ENCODE assay signal across 15 cellular contexts in the genomic region with DNA sequence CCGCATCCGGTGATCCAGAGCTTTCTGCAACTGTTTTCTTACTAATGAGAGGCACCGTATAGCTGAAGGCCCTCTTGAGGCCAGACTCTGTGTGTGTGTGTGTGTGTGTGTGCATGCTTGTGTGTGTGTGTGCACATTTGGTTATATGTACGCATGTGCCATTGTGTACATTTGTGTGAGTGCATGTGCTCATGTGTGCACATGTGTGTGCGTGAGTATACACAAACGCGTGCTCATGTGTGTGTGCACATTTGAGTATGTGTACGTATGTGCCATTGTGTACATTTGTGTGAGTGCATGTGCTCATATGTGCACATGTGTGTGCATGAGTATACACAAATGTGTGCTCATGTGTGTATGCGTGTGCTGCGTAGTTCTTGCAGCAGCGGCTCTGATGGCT. TPM values are rescaled to one million over a fixed set of nuclear protein-coding genes. Genes with fewer than 3 reads are reported as not detected.
DNase-seq lines count a peak whose midpoint lies in the region; ATAC-seq, FAIRE-seq and TF ChIP-seq lines count a peak whose summit lies in the region.
"Had no signal": no experiment of that assay in that cellular context is flagged by ENCODE, and none has a peak within 500 bp of the region (broad histone marks: within the 10 kb centered on the region; RNA-seq: fewer than 3 reads in every experiment).

No MANE protein-coding gene starts in this region.

- no peaks in the 10 kb centered on the region for H3K9me3 ChIP-seq in HEK293 (ENCODE audit: control insufficient read depth, insufficient read depth, low read depth, low read length)
- H3K9me3 ChIP-seq in GM12878 (replicated peaks; ENCODE audit: control insufficient read depth, insufficient read depth, low read length) = no peaks in the 10 kb centered on the region; the same call in 2 of the 3 replicates
- H3K9me3 ChIP-seq in osteoblast (ENCODE audit: low read depth, low read length) = no peaks in the 10 kb centered on the region
- no peaks in the 10 kb centered on the region for H3K9me3 ChIP-seq in left ventricle myocardium inferior (replicated peaks)
- H3K9me3 ChIP-seq: A549, BE2C had no signal

- ATAC-seq in GM12878 (no peak), GM19452 (IDR thresholded peaks at IDR 0.05; ENCODE audit: unreplicated experiment) (no peak)
- ATAC-seq: A549, HCT116 had no signal

- H3K27ac ChIP-seq in HEK293 (ENCODE audit: extremely low read depth, low read depth, low read length) (no peak overlapping the region), GM12878 (ENCODE audit: control insufficient read depth, insufficient read depth) (no peak overlapping the region), osteoblast (ENCODE audit: low read depth, low read length) (no peak overlapping the region), left ventricle myocardium inferior (replicated peaks) (no peak overlapping the region)
- H3K27ac ChIP-seq: A549 had no signal

- no peaks in the 10 kb centered on the region for H3K79me2 ChIP-seq in GM12878 (ENCODE audit: control insufficient read depth, insufficient read depth, low read length)
- H3K79me2 ChIP-seq in osteoblast (ENCODE audit: insufficient read depth, low read length) = no peaks in the 10 kb centered on the region

- POLR2A ChIA-PET in HEK293 (lab: Yijun Ruan, JAX) (no interaction called here), GM12878 (lab: Charles Lee) (no interaction called here)

- TF ChIP-seq CTCF in HEK293 (tag by site-specific recombination; IDR thresholded peaks at IDR 0.05) (no peak), GM12878 (IDR thresholded peaks at IDR 0.05 in 2 of 3, conservative IDR thresholded peaks at IDR 0.05 in 1 of 3; ENCODE audit: control insufficient read depth in 2 of 3, extremely low read depth in 1 of 3, insufficient read depth in 1 of 3, low read depth in 3 of 3, low read length in 3 of 3) (no peak), osteoblast (IDR thresholded peaks at IDR 0.05; ENCODE audit: extremely low read depth, low read depth, low read length) (no peak), left ventricle myocardium inferior (IDR thresholded peaks at IDR 0.05; ENCODE audit: borderline replicate concordance) (no peak)

- DNase-seq in GM12878 (ENCODE audit: low read depth, low spot score) (no peak), osteoblast (ENCODE audit: insufficient read length, low spot score, missing footprints) (peak; percentile 73), HCEC 1CT (no peak), left ventricle myocardium inferior (no peak)
- DNase-seq: BE2C; CD8-positive, alpha-beta memory T cell; DMS53; GF-D8 had no signal

- 77% methylated on average over 11 of the region's 11 CpGs for WGBS in GM12878 (ENCODE audit: insufficient coverage, insufficient replicate concordance, low lambda C conversion rate, missing lambda C conversion rate)

- intact Hi-C loops in GM12878 (cut with micrococcal nuclease; ENCODE audit: unreplicated experiment) (no loop called here), left ventricle myocardium inferior (cut with micrococcal nuclease) (no loop called here)

- no peaks in the 10 kb centered on the region for H3K4me1 ChIP-seq in HEK293 (ENCODE audit: control insufficient read depth, insufficient read depth, low read length)
- no peaks in the 10 kb centered on the region for H3K4me1 ChIP-seq in GM12878 (ENCODE audit: control insufficient read depth, insufficient read depth, low read length)
- no peaks in the 10 kb centered on the region for H3K4me1 ChIP-seq in osteoblast (ENCODE audit: insufficient read depth, low read length)
- H3K4me1 ChIP-seq in left ventricle myocardium inferior = peaks cover 8% of the 10 kb centered on the region
- H3K4me1 ChIP-seq: A549, BE2C had no signal

- H3K4me3 ChIP-seq in HEK293 (ENCODE audit: low read depth, low read length) (no peak overlapping the region), GM12878 (no peak overlapping the region), osteoblast (ENCODE audit: insufficient read depth, low read length) (no peak overlapping the region), left ventricle myocardium inferior (no peak overlapping the region)
- H3K4me3 ChIP-seq: A549 had no signal

- TF ChIP-seq POLR2A in GM12878 (IDR thresholded peaks at IDR 0.05; ENCODE audit: low read depth, low read length) = no peak

- SMC1A ChIA-PET in GM12878 (lab: Charles Lee; ENCODE audit: uncharacterized antibody, unreplicated experiment) = no interaction called here

- H3K36me3 ChIP-seq in HEK293 (ENCODE audit: control insufficient read depth in 2 of 2, insufficient read depth in 1 of 2, low read length in 2 of 2) = no peaks in the 10 kb centered on the region
- no peaks in the 10 kb centered on the region for H3K36me3 ChIP-seq in GM12878 (ENCODE audit: control insufficient read depth in 2 of 2, insufficient read depth in 2 of 2, low read length in 1 of 2)
- H3K36me3 ChIP-seq in osteoblast (ENCODE audit: insufficient read depth, low read length) = no peaks in the 10 kb centered on the region
- H3K36me3 ChIP-seq in left ventricle myocardium inferior = no peaks in the 10 kb centered on the region
- H3K36me3 ChIP-seq: BE2C had no signal

- no TSS peak for BruUV-seq in GM12878 (replicated peaks; lab: Mats Ljungman, UMichigan)

- RAD21 ChIA-PET in GM12878 (lab: Charles Lee; ENCODE audit: unreplicated experiment) = no interaction called here

- TF ChIP-seq RAD21 in GM12878 (IDR thresholded peaks at IDR 0.05; ENCODE audit: insufficient read depth, low read depth, low read length) = no peak

- H4K20me1 ChIP-seq in GM12878 (ENCODE audit: control insufficient read depth, insufficient read depth) (no peaks in the 10 kb centered on the region), osteoblast (ENCODE audit: insufficient read depth, low read length) (no peaks in the 10 kb centered on the region)

- no peak overlapping the region for H3K4me2 ChIP-seq in GM12878 (ENCODE audit: control insufficient read depth, insufficient read depth)
- H3K4me2 ChIP-seq in osteoblast (ENCODE audit: insufficient read depth, low read length) = no peak overlapping the region
- H3K4me2 ChIP-seq: A549 had no signal

- H3K9ac ChIP-seq in GM12878 (ENCODE audit: control insufficient read depth, insufficient read depth, low read length) = no peak overlapping the region

- no peak for TF ChIP-seq EP300 in GM12878 (IDR thresholded peaks at IDR 0.05; ENCODE audit: borderline replicate concordance in 1 of 2, control insufficient read depth in 1 of 2, low read depth in 2 of 2, low read length in 2 of 2)

- in situ Hi-C loops in GM12878 (cut with MboI) = no loop called here

- no peak for FAIRE-seq in GM12878 (lab: Jason Lieb, UNC)
- FAIRE-seq: A549, GM18507 had no signal

- CTCF ChIA-PET in HEK293 (lab: Yijun Ruan, JAX) (interaction anchor here (0.6 to 3.3 kb wide), 5 partner anchors 11 to 167 kb away, joined by 3 to 11 read pairs (median 3); no protein-coding TSS in a partner anchor), GM12878 (lab: Yijun Ruan, JAX) (interaction anchor here (0.6 to 1.0 kb wide), 2 partner anchors 8 to 173 kb away, joined by 3 read pairs; no protein-coding TSS in a partner anchor)

- H3K27me3 ChIP-seq in GM12878 (replicated peaks in 1 of 2; ENCODE audit: control insufficient read depth in 2 of 2, insufficient read depth in 2 of 2, low read length in 1 of 2) (peaks cover 0 to 4% of the 10 kb centered on the region in 2 experiments; a peak in 3 of 4 replicates), osteoblast (ENCODE audit: insufficient read depth, low read length) (peaks cover 38% of the 10 kb centered on the region), left ventricle myocardium inferior (ENCODE audit: low read depth) (peaks cover 87% of the 10 kb centered on the region)
- H3K27me3 ChIP-seq: BE2C had no signal

- H2AFZ ChIP-seq in GM12878 (ENCODE audit: control insufficient read depth, low read depth, low read length) = no peak overlapping the region
- no peak overlapping the region for H2AFZ ChIP-seq in osteoblast (ENCODE audit: low read length)

RNA-seq across cellular contexts. Expression of a gene that starts 12.3 kb away (rescaled TPM):
- total RNA-seq in GM12878 (2013; cell fraction: nucleolus; rRNA removed) = not detected in 2 replicates
- total RNA-seq in GM12878 (2014; rRNA removed) (not detected in 2 replicates), GM12878 (2014; rRNA removed; fragmentation: Illumina TruSeq; extraction: Trizol) (not detected in 2 replicates), GM12878 (2021) (0.08 TPM in 1 of 2 replicates, not detected in the other), osteoblast (not detected in 2 replicates), left ventricle myocardium inferior (not detected)
- polyA plus RNA-seq in GM12878 (2011; ENCODE audit: low read depth) = not detected
- polyA plus RNA-seq in GM12878 (2011; rRNA removed) (not detected in 2 replicates), GM12878 (2014; fragmentation: Illumina TruSeq; extraction: Trizol) (not detected in 2 replicates), GM12878 (2014; fragmentation: Nextera tagmentation; extraction: Ambion mirVana) (not detected), GM12878 (2014; rRNA removed) (not detected in 2 replicates), GM12878 (2016; fragmentation: Nextera tagmentation; extraction: Ambion mirVana) (not detected)
- polyA plus RNA-seq in GM12878 (2011; cell fraction: cytosol; rRNA removed) = not detected in 2 replicates
- polyA plus RNA-seq in GM12878 (2011; cell fraction: nucleus; rRNA removed) = not detected in 2 replicates
- polyA plus RNA-seq in GM12878 (2012) = not detected in 2 replicates
- polyA minus RNA-seq in GM12878 (2011; rRNA and poly(A)+ RNA removed) = not detected in 2 replicates
- polyA minus RNA-seq in GM12878 (2011; cell fraction: cytosol; rRNA and poly(A)+ RNA removed) = not detected in 2 replicates
- not detected in 2 replicates for polyA minus RNA-seq in GM12878 (2011; cell fraction: nucleus; rRNA and poly(A)+ RNA removed)
- total RNA-seq: CD8-positive, alpha-beta memory T cell had no signal
- polyA plus RNA-seq: AG04450; CD8-positive, alpha-beta memory T cell had no signal

RNA-seq across cellular contexts. Expression of a gene that starts 40.9 kb away (rescaled TPM):
- 89.6 and 94.0 TPM in 2 replicates for total RNA-seq in GM12878 (2013; cell fraction: nucleolus; rRNA removed)
- total RNA-seq in GM12878 (2014; rRNA removed) (14.2 and 19.8 TPM in 2 replicates), GM12878 (2014; rRNA removed; fragmentation: Illumina TruSeq; extraction: Trizol) (12.4 and 12.5 TPM in 2 replicates), GM12878 (2021) (15.2 and 17.4 TPM in 2 replicates), osteoblast (21.8 and 24.6 TPM in 2 replicates), left ventricle myocardium inferior (8.9 TPM)
- 8.4 TPM for polyA plus RNA-seq in GM12878 (2011; ENCODE audit: low read depth)
- polyA plus RNA-seq in GM12878 (2011; rRNA removed) (15.6 and 16.8 TPM in 2 replicates), GM12878 (2014; fragmentation: Illumina TruSeq; extraction: Trizol) (14.7 and 23.4 TPM in 2 replicates), GM12878 (2014; fragmentation: Nextera tagmentation; extraction: Ambion mirVana) (1 to 10 TPM; 2.6 to 5.4 TPM), GM12878 (2014; rRNA removed) (25.8 and 27.5 TPM in 2 replicates), GM12878 (2016; fragmentation: Nextera tagmentation; extraction: Ambion mirVana) (10 to 100 TPM; 11.7 to 17.5 TPM)
- 19.8 and 21.4 TPM in 2 replicates for polyA plus RNA-seq in GM12878 (2011; cell fraction: cytosol; rRNA removed)
- 20.7 and 33.5 TPM in 2 replicates for polyA plus RNA-seq in GM12878 (2011; cell fraction: nucleus; rRNA removed)
- 10.4 and 12.6 TPM in 2 replicates for polyA plus RNA-seq in GM12878 (2012)
- 8.9 and 14.1 TPM in 2 replicates for polyA minus RNA-seq in GM12878 (2011; rRNA and poly(A)+ RNA removed)
- 4.8 and 7.8 TPM in 2 replicates for polyA minus RNA-seq in GM12878 (2011; cell fraction: cytosol; rRNA and poly(A)+ RNA removed)
- 13.3 and 25.9 TPM in 2 replicates for polyA minus RNA-seq in GM12878 (2011; cell fraction: nucleus; rRNA and poly(A)+ RNA removed)

RNA-seq across cellular contexts. Expression of a gene that starts 59.0 kb away (rescaled TPM):
- total RNA-seq in GM12878 (2013; cell fraction: nucleolus; rRNA removed) = not detected in 2 replicates
- total RNA-seq in GM12878 (2014; rRNA removed) (not detected in 2 replicates), GM12878 (2014; rRNA removed; fragmentation: Illumina TruSeq; extraction: Trizol) (not detected in 2 replicates), GM12878 (2021) (not detected in 2 replicates), osteoblast (not detected in 2 replicates), left ventricle myocardium inferior (not detected)
- polyA plus RNA-seq in GM12878 (2011; ENCODE audit: low read depth) = not detected
- polyA plus RNA-seq in GM12878 (2011; rRNA removed) (not detected in 2 replicates), GM12878 (2014; fragmentation: Illumina TruSeq; extraction: Trizol) (not detected in 2 replicates), GM12878 (2014; fragmentation: Nextera tagmentation; extraction: Ambion mirVana) (not detected), GM12878 (2014; rRNA removed) (not detected in 2 replicates), GM12878 (2016; fragmentation: Nextera tagmentation; extraction: Ambion mirVana) (not detected)
- not detected in 2 replicates for polyA plus RNA-seq in GM12878 (2011; cell fraction: cytosol; rRNA removed)
- polyA plus RNA-seq in GM12878 (2011; cell fraction: nucleus; rRNA removed) = not detected in 2 replicates
- not detected in 2 replicates for polyA plus RNA-seq in GM12878 (2012)
- not detected in 2 replicates for polyA minus RNA-seq in GM12878 (2011; rRNA and poly(A)+ RNA removed)
- polyA minus RNA-seq in GM12878 (2011; cell fraction: cytosol; rRNA and poly(A)+ RNA removed) = not detected in 2 replicates
- not detected in 2 replicates for polyA minus RNA-seq in GM12878 (2011; cell fraction: nucleus; rRNA and poly(A)+ RNA removed)
- total RNA-seq: CD8-positive, alpha-beta memory T cell; HT-29 had no signal
- polyA plus RNA-seq: A549; AG04450; CD8-positive, alpha-beta memory T cell had no signal
